ENCODE assay signal across 23 cellular contexts in genomic region chr11:113817162-113817561, GRCh38. TPM values are rescaled to one million over a fixed set of nuclear protein-coding genes. Genes with fewer than 3 reads are reported as not detected.
"Had no signal": no experiment of that assay in that cellular context is flagged by ENCODE, and none has a peak within 500 bp of the region (broad histone marks: within the 10 kb centered on the region; RNA-seq: fewer than 3 reads in every experiment).

No MANE protein-coding gene starts in this region.

- H3K27ac Mint-ChIP-seq: activated naive CD8-positive, alpha-beta T cell treated with anti-CD3 and anti-CD28 coated beads for 36 hours; natural killer cell treated with Interleukin-12 subunit alpha and Interleukin-12 subunit beta and Interleukin-15 and Interleukin-18, amount 100 ng/mL, for 72 hours had no signal

- H3K9me3 Mint-ChIP-seq: activated naive CD8-positive, alpha-beta T cell treated with anti-CD3 and anti-CD28 coated beads for 36 hours; central memory CD8-positive, alpha-beta T cell; natural killer cell treated with Interleukin-12 subunit alpha and Interleukin-12 subunit beta and Interleukin-15 and Interleukin-18, amount 100 ng/mL, for 72 hours had no signal

- H3K4me3 Mint-ChIP-seq: activated naive CD8-positive, alpha-beta T cell treated with anti-CD3 and anti-CD28 coated beads for 36 hours; central memory CD8-positive, alpha-beta T cell; natural killer cell treated with Interleukin-12 subunit alpha and Interleukin-12 subunit beta and Interleukin-15 and Interleukin-18, amount 100 ng/mL, for 72 hours had no signal

- ATAC-seq: natural killer cell treated with Interleukin-12 subunit alpha and Interleukin-12 subunit beta and Interleukin-15 and Interleukin-18, amount 100 ng/mL, for 72 hours had no signal

- H3K4me3 ChIP-seq: coronary artery, thyroid gland had no signal

- H3K4me1 Mint-ChIP-seq: activated naive CD8-positive, alpha-beta T cell treated with anti-CD3 and anti-CD28 coated beads for 36 hours; central memory CD8-positive, alpha-beta T cell had no signal

- H3K27me3 Mint-ChIP-seq: activated naive CD8-positive, alpha-beta T cell treated with anti-CD3 and anti-CD28 coated beads for 36 hours; central memory CD8-positive, alpha-beta T cell; natural killer cell treated with Interleukin-12 subunit alpha and Interleukin-12 subunit beta and Interleukin-15 and Interleukin-18, amount 100 ng/mL, for 72 hours had no signal

- DNase-seq: activated CD4-positive, alpha-beta T cell treated with anti-CD3 and anti-CD28 coated beads, Interleukin-2, amount 50 U/mL, for 4 hours; activated gamma-delta T cell treated with Interleukin-2 at 50 U/mL for 16 hours; activated naive CD8-positive, alpha-beta T cell treated with anti-CD3 and anti-CD28 coated beads for 36 hours; amygdala; brain microvascular endothelial cell; erythroblast; mesendoderm; nucleus accumbens; posterior cingulate gyrus; stimulated activated CD8-positive, alpha-beta memory T cell treated with anti-CD3 and anti-CD28 coated beads, Interleukin-4, amount 100 ng/mL, for 48 hours; stimulated activated naive CD4-positive, alpha-beta T cell; SW 1271; T-helper 2 cell; thyroid gland; WERI-Rb-1 had no signal

RNA-seq across cellular contexts. Expression of gene CLDN25, which starts 37.6 kb away (rescaled TPM):
- total RNA-seq: activated CD8-positive, alpha-beta memory T cell treated with anti-CD3 and anti-CD28 coated beads for 36 hours; activated naive CD8-positive, alpha-beta T cell treated with anti-CD3 and anti-CD28 coated beads for 36 hours; liver; natural killer cell treated with Interleukin-12 subunit alpha and Interleukin-12 subunit beta and Interleukin-15 and Interleukin-18, amount 100 ng/mL, for 72 hours; renal cortical epithelial cell; subcutaneous adipose tissue; thyroid gland; urinary bladder had no signal
